In genomic region chr4:19514276-19515070, GRCh38 we compare ENCODE assay signal across 18 cellular contexts.
DNase-seq lines count a peak whose midpoint lies in the region; ATAC-seq and TF ChIP-seq lines count a peak whose summit lies in the region.
"Had no signal": no experiment of that assay in that cellular context is flagged by ENCODE, and none has a peak within 500 bp of the region (broad histone marks: within the 10 kb centered on the region; RNA-seq: fewer than 3 reads in every experiment).

No MANE protein-coding gene starts in this region.

- peak overlapping the region in 1 of 2 donors; percentile 25 for H3K4me3 Mint-ChIP-seq in stimulated activated naive B cell treated with anti-CD40 and anti-IgM and Interleukin-4, amounts not matched to agents 10 μg/mL and 1 μg/mL and 100 μg/mL, for 72 hours

- TF ChIP-seq CTCF in epithelial cell of esophagus (IDR thresholded peaks at IDR 0.05; ENCODE audit: insufficient read depth, low read depth, low read length, missing control alignments) (no peak), foreskin keratinocyte (conservative IDR thresholded peaks at IDR 0.05) (no peak)

- H3K9me3 Mint-ChIP-seq in stimulated activated naive B cell treated with anti-CD40 and anti-IgM and Interleukin-4, amounts not matched to agents 10 μg/mL and 1 μg/mL and 100 μg/mL, for 72 hours = peaks cover 0 to 4% of the 10 kb centered on the region in 2 donors

- no peaks in the 10 kb centered on the region for H3K27me3 ChIP-seq in foreskin keratinocyte

- H3K27ac ChIP-seq in foreskin keratinocyte = no peak overlapping the region
- H3K27ac ChIP-seq: C4-2B, KMS-11 had no signal

- H3K27me3 Mint-ChIP-seq in stimulated activated naive B cell treated with anti-CD40 and anti-IgM and Interleukin-4, amounts not matched to agents 10 μg/mL and 1 μg/mL and 100 μg/mL, for 72 hours = no peaks in the 10 kb centered on the region

- no peak overlapping the region for H3K27ac Mint-ChIP-seq in stimulated activated naive B cell treated with anti-CD40 and anti-IgM and Interleukin-4, amounts not matched to agents 10 μg/mL and 1 μg/mL and 100 μg/mL, for 72 hours

- no peaks in the 10 kb centered on the region for H3K36me3 Mint-ChIP-seq in stimulated activated naive B cell treated with anti-CD40 and anti-IgM and Interleukin-4, amounts not matched to agents 10 μg/mL and 1 μg/mL and 100 μg/mL, for 72 hours

- DNase-seq in DMS53 (lab: John Stamatoyannopoulos, UW) = peak; percentile 42
- DNase-seq in Kasumi-1 (lab: John Stamatoyannopoulos, UW) = peak; percentile 4 to 24
- peak; percentile 33 for DNase-seq in epithelial cell of esophagus (ENCODE audit: low read depth)
- DNase-seq in foreskin keratinocyte = peak in 1 of 2 donors; percentile 45
- DNase-seq in stimulated activated naive B cell treated with anti-CD40 and anti-IgM and Interleukin-4, amounts not matched to agents 10 μg/mL and 1 μg/mL and 100 μg/mL, for 72 hours = no peak
- DNase-seq in EL = no peak
- DNase-seq: AML-193; GDM1; H7; NCI-H1048; NCI-H1436; NCI-H2029 treated with DMSO at 0.1 percent for 48 hours; NK-92 treated with Interleukin-12 subunit alpha and Interleukin-12 subunit beta, amount 100 ng/mL, for 24 hours had no signal

- ATAC-seq in foreskin keratinocyte (peak; percentile 67), HG03139 (IDR thresholded peaks at IDR 0.05; ENCODE audit: unreplicated experiment) (no peak)
- ATAC-seq in stimulated activated naive B cell treated with anti-CD40 and anti-IgM and Interleukin-4, amounts not matched to agents 10 μg/mL and 1 μg/mL and 100 μg/mL, for 72 hours (replicated peaks) = no peak
- ATAC-seq: HepG2, Right ventricle myocardium inferior had no signal

- no peaks in the 10 kb centered on the region for H3K4me1 ChIP-seq in foreskin keratinocyte

- no peak overlapping the region for H3K4me3 ChIP-seq in epithelial cell of esophagus (ENCODE audit: low read length)

- no peaks in the 10 kb centered on the region for H3K4me1 Mint-ChIP-seq in stimulated activated naive B cell treated with anti-CD40 and anti-IgM and Interleukin-4, amounts not matched to agents 10 μg/mL and 1 μg/mL and 100 μg/mL, for 72 hours

Comparison
In these comparisons a context has a peak if more than half of its experiments do, and no peak if none do; other contexts are left out.
1. DNase-seq: peak in DMS53 (single experiment), Kasumi-1 (2 of 2) and epithelial cell of esophagus (single experiment); none in stimulated activated naive B cell treated with anti-CD40 and anti-IgM and Interleukin-4, amounts not matched to agents 10 μg/mL and 1 μg/mL and 100 μg/mL, for 72 hours (single experiment) and EL (single experiment).